Comparison of ENCODE assay signal across 24 cellular contexts in genomic region chr22:22093743-22094142, GRCh38.
"Had no signal": no experiment of that assay in that cellular context is flagged by ENCODE, and none has a peak within 500 bp of the region (broad histone marks: within the 10 kb centered on the region; RNA-seq: fewer than 3 reads in every experiment).

No MANE protein-coding gene starts in this region.

- H3K4me3 ChIP-seq: left lung, lung, pancreas, prostate gland, spleen, tibial nerve, uterus had no signal

- H3K9me3 ChIP-seq: left lung, pancreas, prostate gland, tibial nerve, uterus had no signal

- H3K27me3 ChIP-seq: pancreas, uterus had no signal

- H3K36me3 ChIP-seq: left lung, pancreas, prostate gland, spleen, tibial nerve, uterus had no signal

- H3K4me1 ChIP-seq: left lung, pancreas, prostate gland, tibial nerve, uterus had no signal

- ATAC-seq: left colon; left lung; natural killer cell treated with Interleukin-12 subunit alpha and Interleukin-12 subunit beta and Interleukin-15 and Interleukin-18, amount 100 ng/mL, for 72 hours; pancreas; right cardiac atrium; sciatic nerve had no signal

- DNase-seq: hypothalamus; immature natural killer cell; kidney; left colon; left lung; mesendoderm; naive B cell; nucleus accumbens; pancreas; posterior cingulate gyrus; retina; right cardiac atrium; small intestine; spleen; stimulated activated CD4-positive, alpha-beta T cell treated with anti-CD3 and anti-CD28 coated beads, Interleukin-4, amount 100 ng/mL, for 24 hours; stimulated activated naive CD4-positive, alpha-beta T cell; substantia nigra; uterus had no signal

- FAIRE-seq: islet of Langerhans, kidney, pancreas, small intestine had no signal

- H3K27ac ChIP-seq: left lung, pancreas, prostate gland, spleen, tibial nerve, uterus had no signal
